In genomic region chr4:41142946-41143720, GRCh38 we compare ENCODE assay signal across 1 cellular context.
TF ChIP-seq lines count a peak whose summit lies in the region.

No MANE protein-coding gene starts in this region.

TF ChIP-seq in WTC11, 78 proteins besides CTCF, POLR2A, EP300 and RAD21 (continued from another document):
- no peak for TF ChIP-seq AR (CRISPR knock-in tag; IDR thresholded peaks at IDR 0.05)
